ENCODE assay signal across 17 cellular contexts in the genomic region with DNA sequence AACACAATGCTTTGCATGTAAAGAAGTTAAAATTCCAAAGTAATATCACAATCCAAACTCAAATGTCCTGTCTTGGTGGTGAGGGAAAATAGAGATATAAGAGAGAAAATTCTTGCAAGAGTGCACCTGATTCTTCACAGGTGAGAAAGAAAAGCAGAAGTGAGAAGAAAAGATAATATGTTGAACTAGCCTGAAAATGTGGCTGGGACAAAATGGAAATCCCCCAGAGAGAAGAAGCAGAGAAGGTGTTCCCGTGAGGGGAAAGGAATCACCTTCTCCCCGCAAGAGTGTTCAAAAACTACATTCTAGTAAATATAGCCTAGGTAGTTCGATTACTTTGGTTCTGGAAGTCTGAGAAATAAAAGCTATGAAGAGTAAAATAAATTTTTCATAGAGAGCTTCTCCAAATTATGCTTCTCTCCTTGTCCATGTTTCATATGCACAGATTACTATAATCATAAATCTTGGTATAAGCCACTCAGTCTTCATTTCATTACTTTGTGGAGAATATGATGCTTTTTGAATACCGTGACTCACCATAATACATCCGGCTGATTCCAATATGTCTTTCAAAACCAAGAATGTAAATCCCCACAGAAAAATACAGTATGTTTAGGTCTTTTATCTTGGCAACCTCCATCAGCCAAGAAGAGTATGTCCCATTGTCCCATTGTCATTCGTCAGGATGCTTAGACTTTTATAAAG.
DNase-seq lines count a peak whose midpoint lies in the region; ATAC-seq, FAIRE-seq and TF ChIP-seq lines count a peak whose summit lies in the region.
"Had no signal": no experiment of that assay in that cellular context is flagged by ENCODE, and none has a peak within 500 bp of the region (broad histone marks: within the 10 kb centered on the region; RNA-seq: fewer than 3 reads in every experiment).

No MANE protein-coding gene starts in this region.

- DNase-seq in GM12864 (ENCODE audit: low read depth) (peak; percentile 15), GM19239 (ENCODE audit: insufficient read length, low spot score) (no peak), Kasumi-1 (lab: John Stamatoyannopoulos, UW) (no peak), osteocyte (ENCODE audit: extremely low spot score, unreplicated experiment) (no peak), DMS53 treated with DMSO at 0.1 percent for 48 hours (lab: John Stamatoyannopoulos, UW; ENCODE audit: unreplicated experiment) (no peak)
- no peak for DNase-seq in activated T-cell treated with anti-CD3 and anti-CD28 coated beads, Interleukin-2, amount 50 U/mL, for 48 hours
- DNase-seq: COR-L47, hippocampal formation, NCI-H1417 treated with DMSO at 0.1 percent for 48 hours, NCI-H526 treated with DMSO at 0.1 percent for 48 hours, Right ventricle myocardium superior, spleen, transverse colon had no signal

- TF ChIP-seq CTCF in GM12864 (IDR thresholded peaks at IDR 0.05; ENCODE audit: low read depth, low read length, missing control alignments) (no peak), osteocyte (IDR thresholded peaks at IDR 0.05) (no peak)

- no peak overlapping the region for H3K4me3 Mint-ChIP-seq in osteocyte (ENCODE audit: unreplicated experiment)
- H3K4me3 Mint-ChIP-seq: activated naive CD4-positive, alpha-beta T cell treated with anti-CD3 and anti-CD28 coated beads, Interleukin-2, amount 50 U/mL, for 24 hours had no signal

- FAIRE-seq in GM19239 (lab: Jason Lieb, UNC): peak; percentile 47
- FAIRE-seq: TTC549 had no signal

- H3K27me3 Mint-ChIP-seq in osteocyte (ENCODE audit: unreplicated experiment): peaks cover 23% of the 10 kb centered on the region

- peak; percentile 63 for ATAC-seq in GM21737 (IDR thresholded peaks at IDR 0.05; ENCODE audit: unreplicated experiment)
- peak; percentile 79 for ATAC-seq in HG03175 (IDR thresholded peaks at IDR 0.05; ENCODE audit: unreplicated experiment)

- H3K4me3 ChIP-seq in GM12864 (ENCODE audit: low read depth, low read length): no peak overlapping the region
- H3K4me3 ChIP-seq: spleen, transverse colon had no signal

- H3K36me3 Mint-ChIP-seq in osteocyte (ENCODE audit: unreplicated experiment): no peaks in the 10 kb centered on the region

- H3K4me1 Mint-ChIP-seq in osteocyte (ENCODE audit: unreplicated experiment): no peaks in the 10 kb centered on the region
- H3K4me1 Mint-ChIP-seq: activated naive CD4-positive, alpha-beta T cell treated with anti-CD3 and anti-CD28 coated beads, Interleukin-2, amount 50 U/mL, for 24 hours had no signal

- no peak overlapping the region for H3K27ac Mint-ChIP-seq in osteocyte (ENCODE audit: unreplicated experiment)
- H3K27ac Mint-ChIP-seq: activated naive CD4-positive, alpha-beta T cell treated with anti-CD3 and anti-CD28 coated beads, Interleukin-2, amount 50 U/mL, for 24 hours had no signal

- peaks cover 3% of the 10 kb centered on the region for H3K9me3 Mint-ChIP-seq in osteocyte (ENCODE audit: unreplicated experiment)
